Comparison of ENCODE assay signal across 10 cellular contexts in the genomic region with DNA sequence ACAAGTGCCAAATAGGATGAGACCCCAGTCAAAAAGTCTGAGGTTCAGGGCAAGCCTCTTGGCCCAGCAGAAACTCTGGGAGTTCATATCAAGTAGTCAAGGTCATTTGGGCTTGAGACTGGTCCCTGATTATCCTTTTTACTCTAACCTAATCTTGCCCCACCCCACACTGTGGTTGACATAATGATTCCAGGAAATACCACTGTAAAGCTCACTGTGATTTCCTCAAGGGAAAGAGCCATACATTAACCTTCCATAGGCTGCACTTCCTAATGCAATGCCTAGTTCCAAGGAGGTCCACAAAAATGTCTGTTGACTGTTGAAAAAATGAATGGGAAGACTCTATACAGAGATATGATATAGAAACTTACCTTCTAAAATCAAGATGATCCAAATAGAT.
"Had no signal": no experiment of that assay in that cellular context is flagged by ENCODE, and none has a peak within 500 bp of the region (broad histone marks: within the 10 kb centered on the region; RNA-seq: fewer than 3 reads in every experiment).

No MANE protein-coding gene starts in this region.

- H3K4me3 ChIP-seq: GM23248, GM23338, HAP-1 had no signal

- H3K9me3 ChIP-seq: HAP-1 had no signal

- ATAC-seq: GM23338, HCT116 had no signal

- H3K9ac ChIP-seq: GM23248 had no signal

- H3K27ac ChIP-seq: GM23248 had no signal

- FAIRE-seq: H1, H54 had no signal

- H3K36me3 ChIP-seq: HAP-1 had no signal

- H2AFZ ChIP-seq: GM23248, GM23338 had no signal

- DNase-seq: GOT3, H7, H9, HCEC 1CT had no signal

- H3K4me1 ChIP-seq: HAP-1 had no signal

- H3K4me2 ChIP-seq: GM23338 had no signal
